21 cellular contexts compared by ENCODE assay signal in the genomic region with DNA sequence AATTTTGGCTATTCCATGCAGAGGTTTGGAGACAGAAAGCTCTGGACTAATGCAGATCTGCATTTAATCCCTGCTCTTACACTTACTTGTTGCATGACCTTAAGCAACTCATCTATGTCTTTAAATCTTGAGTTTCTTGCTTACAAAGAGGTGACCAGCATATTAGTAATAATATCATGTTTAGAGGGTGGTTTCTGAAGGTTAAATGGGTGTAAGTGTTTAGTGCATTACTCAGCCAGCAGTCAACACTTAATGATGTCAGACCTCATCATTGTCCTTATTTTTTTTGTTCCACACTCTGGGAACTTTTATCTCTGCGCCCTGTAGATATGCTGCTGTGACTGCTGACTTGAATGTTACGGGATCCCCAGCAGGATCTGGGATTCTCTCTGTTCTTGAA. TPM values are rescaled to one million over a fixed set of nuclear protein-coding genes. Genes with fewer than 3 reads are reported as not detected.
DNase-seq lines count a peak whose midpoint lies in the region; ATAC-seq, FAIRE-seq and TF ChIP-seq lines count a peak whose summit lies in the region.
"Had no signal": no experiment of that assay in that cellular context is flagged by ENCODE, and none has a peak within 500 bp of the region (broad histone marks: within the 10 kb centered on the region; RNA-seq: fewer than 3 reads in every experiment).

No MANE protein-coding gene starts in this region.

- BruUV-seq in K562 (replicated peaks; lab: Mats Ljungman, UMichigan), result no TSS peak

- ATAC-seq in K562 (no peak), HG03521 (IDR thresholded peaks at IDR 0.05; ENCODE audit: unreplicated experiment) (no peak)
- ATAC-seq: sciatic nerve had no signal

- peaks cover 0 to 8% of the 10 kb centered on the region in 2 experiments; a peak in 1 of 5 replicates for H3K27me3 ChIP-seq in K562 (ENCODE audit: control insufficient read depth in 2 of 2, insufficient read depth in 2 of 2, low read length in 2 of 2)
- no peaks in the 10 kb centered on the region for H3K27me3 ChIP-seq in small intestine (ENCODE audit: control insufficient read depth in 2 of 2, insufficient read depth in 2 of 2, low read length in 2 of 2)
- H3K27me3 ChIP-seq: breast epithelium, uterus had no signal

- no peak overlapping the region for H2AFZ ChIP-seq in K562 (ENCODE audit: low read depth, low read length)

- H3K9me3 ChIP-seq in K562 (replicated peaks; ENCODE audit: control insufficient read depth, insufficient read depth, low read depth, low read length) (no peaks in the 10 kb centered on the region), small intestine (ENCODE audit: control insufficient read depth, low read depth) (no peaks in the 10 kb centered on the region)
- H3K9me3 ChIP-seq: breast epithelium, HAP-1, uterus had no signal

- TF ChIP-seq POLR2A in K562 (conservative IDR thresholded peaks at IDR 0.05), result no peak

- FAIRE-seq in K562 (lab: Jason Lieb, UNC) (no peak), small intestine (lab: Jason Lieb, UNC) (no peak)

- no peak overlapping the region for H3K9ac ChIP-seq in K562 (ENCODE audit: insufficient read depth in 1 of 2, low read depth in 2 of 2, low read length in 2 of 2)

- DNase-seq in AG09309 (ENCODE audit: low read depth) (peak; percentile 17), HT1080 (ENCODE audit: low read depth) (peak; percentile 71), K562 (ENCODE audit: extremely low read depth in 1 of 4, low spot score in 3 of 4) (no peak), kidney glomerular epithelial cell (lab: John Stamatoyannopoulos, UW) (peak; percentile 69), germinal center (ENCODE audit: low spot score) (no peak), small intestine (no peak)
- no peak for DNase-seq in stimulated activated CD4-positive, alpha-beta T cell treated with anti-CD3 and anti-CD28 coated beads, Interleukin-1b, Interleukin-23, amount 100 ng/mL, for 48 hours
- DNase-seq: C1 segment of cervical spinal cord; effector memory CD4-positive, alpha-beta T cell; glutamatergic neuron; immature natural killer cell; Kasumi-1; NCI-H1694; NCI-H510A; stimulated activated naive CD4-positive, alpha-beta T cell; uterus had no signal

- POLR2A ChIA-PET in K562 (lab: Yijun Ruan, JAX), result no interaction called here

- H3K9me1 ChIP-seq in K562 (ENCODE audit: control insufficient read depth, insufficient read depth, low read length), result no peaks in the 10 kb centered on the region

- WGBS in K562 (ENCODE audit: insufficient coverage, low coverage, missing lambda C conversion rate), result 25% methylated on average over 2 of the region's 2 CpGs
- 70 to 88% (median 80%) methylated on average over 2 of the region's 2 CpGs for WGBS in small intestine, 3 donors

- peaks cover 0 to 8% of the 10 kb centered on the region in 2 experiments; a peak in 3 of 5 replicates for H3K4me1 ChIP-seq in K562 (replicated peaks in 1 of 2; ENCODE audit: control insufficient read depth in 2 of 2, insufficient read depth in 2 of 2, low read length in 2 of 2)
- H3K4me1 ChIP-seq in small intestine (ENCODE audit: control insufficient read depth in 2 of 2, insufficient read depth in 1 of 2, low read depth in 1 of 2, low read length in 1 of 2), result no peaks in the 10 kb centered on the region
- H3K4me1 ChIP-seq: breast epithelium, HAP-1, uterus had no signal

- in situ Hi-C loops in K562 (cut with MboI), result no loop called here

- TF ChIP-seq RAD21 in K562 (CRISPR knock-in tag; conservative IDR thresholded peaks at IDR 0.05 in 1 of 2, IDR thresholded peaks at IDR 0.05 in 1 of 2), result no peak

- H3K4me2 ChIP-seq in K562 (ENCODE audit: insufficient read depth, low read length), result no peak overlapping the region

- H3K79me2 ChIP-seq in K562 (ENCODE audit: control insufficient read depth, insufficient read depth, low read length), result no peaks in the 10 kb centered on the region

- intact Hi-C loops in K562 (cut with micrococcal nuclease), result no loop called here

- TF ChIP-seq CTCF in AG09309 (IDR thresholded peaks at IDR 0.05; ENCODE audit: control insufficient read depth, insufficient read depth, low read depth, low read length, missing control alignments) (no peak), K562 (IDR thresholded peaks at IDR 0.05 in 2 of 3, conservative IDR thresholded peaks at IDR 0.05 in 1 of 3; ENCODE audit: insufficient read depth in 2 of 3, low read depth in 1 of 3, low read length in 3 of 3) (no peak)

- no peak for TF ChIP-seq EP300 in K562 (IDR thresholded peaks at IDR 0.05; ENCODE audit: low read length)

- H3K27ac ChIP-seq in K562 (ENCODE audit: extremely low read depth, low read depth, low read length), result no peak overlapping the region
- H3K27ac ChIP-seq in small intestine (ENCODE audit: low read depth in 1 of 2, low read length in 1 of 2), result peak overlapping the region in 1 of 2 donors; percentile 38
- H3K27ac ChIP-seq: breast epithelium, uterus, VCaP had no signal

- no peaks in the 10 kb centered on the region for H4K20me1 ChIP-seq in K562 (replicated peaks; ENCODE audit: control insufficient read depth, insufficient read depth, low read length)

- no peaks in the 10 kb centered on the region for H3K36me3 ChIP-seq in K562 (ENCODE audit: control insufficient read depth, insufficient read depth, low read length)
- no peaks in the 10 kb centered on the region for H3K36me3 ChIP-seq in small intestine (ENCODE audit: control insufficient read depth in 2 of 2, insufficient read depth in 2 of 2, low read length in 2 of 2)
- H3K36me3 ChIP-seq: breast epithelium, HAP-1, uterus had no signal

- H3K4me3 ChIP-seq in AG09309 (ENCODE audit: control insufficient read depth, low read depth, low read length), result no peak overlapping the region
- no peak overlapping the region for H3K4me3 ChIP-seq in K562
- no peak overlapping the region for H3K4me3 ChIP-seq in small intestine (ENCODE audit: low read depth in 1 of 2, low read length in 2 of 2)
- H3K4me3 ChIP-seq: breast epithelium, HAP-1, uterus had no signal

- CTCF ChIA-PET in K562 (lab: Yijun Ruan, JAX; ENCODE audit: low intra/inter-chr PET ratio), result no interaction called here

TF ChIP-seq in K562, 482 proteins besides CTCF, POLR2A, EP300 and RAD21:
- TF ChIP-seq FOSL1 (tag; conservative IDR thresholded peaks at IDR 0.05), result peak; percentile 36; the same call in 1 of the 2 replicates
- TF ChIP-seq CHD2 (IDR thresholded peaks at IDR 0.05; ENCODE audit: low read depth, low read length), result no peak
- TF ChIP-seq TEAD2 (tag; IDR thresholded peaks at IDR 0.05), result no peak

RNA-seq across cellular contexts. Expression of a gene that starts 1.7 kb away (rescaled TPM):
- total RNA-seq in HT1080 (2014; rRNA removed; shearing (Covaris generic)), result not detected in 2 replicates
- polyA plus RNA-seq in HT1080 (2015; cell fraction: cytosol; rRNA removed), result not detected in 2 replicates
- polyA plus RNA-seq in HT1080 (2015; cell fraction: nucleus; rRNA removed), result not detected in 2 replicates
- 0.18 TPM in 1 of 2 replicates, not detected in the other for total RNA-seq in K562 (2011; cell fraction: chromatin; rRNA removed; ENCODE audit: low replicate concordance)
- total RNA-seq in K562 (2011; cell fraction: nucleolus; rRNA removed), result not detected in 2 replicates
- not detected in 2 replicates for total RNA-seq in K562 (2011; cell fraction: nucleoplasm; rRNA removed)
- total RNA-seq in K562 (2014; rRNA removed) (0.45 and 0.59 TPM in 2 replicates), K562 (2014; rRNA removed; fragmentation: Illumina TruSeq; extraction: Trizol) (0.73 and 1.0 TPM in 2 replicates), K562 (2015; rRNA removed; fragmentation: Illumina TruSeq; extraction: Trizol) (2.6 and 3.3 TPM in 2 replicates), K562 (2021) (0.44 and 1.0 TPM in 2 replicates)
- polyA plus RNA-seq in K562 (2011; rRNA removed) (0.05 and 0.06 TPM in 2 replicates), K562 (2014; fragmentation: Illumina TruSeq; extraction: Trizol) (0.72 and 1.2 TPM in 2 replicates), K562 (2014; fragmentation: Nextera tagmentation; extraction: Ambion mirVana) (under 1 TPM; 0.42 to 0.59 TPM), K562 (2014; rRNA removed) (0.66 and 0.81 TPM in 2 replicates), small intestine (10 to 100 TPM in 1 of 3 donors, 1 to 10 TPM in 2; 1.4 to 14.6 (median 3.4) TPM)
- 0.03 TPM in 1 of 2 replicates, not detected in the other for polyA plus RNA-seq in K562 (2011; cell fraction: cytosol; rRNA removed)
- 0.27 TPM in 1 of 2 replicates, not detected in the other for polyA plus RNA-seq in K562 (2011; cell fraction: nucleus; rRNA removed)
- 4.3 and 5.8 TPM in 2 replicates for polyA plus RNA-seq in K562 (2012)
- polyA minus RNA-seq in K562 (2011; rRNA and poly(A)+ RNA removed), result 0.18 TPM in 1 of 2 replicates, not detected in the other
- polyA minus RNA-seq in K562 (2011; cell fraction: cytosol; rRNA and poly(A)+ RNA removed), result not detected in 2 replicates
- 0.13 TPM in 1 of 2 replicates, not detected in the other for polyA minus RNA-seq in K562 (2011; cell fraction: nucleus; rRNA and poly(A)+ RNA removed)

RNA-seq across cellular contexts. Expression of a gene that starts 42.6 kb away (rescaled TPM):
- total RNA-seq in HT1080 (2014; rRNA removed; shearing (Covaris generic)), result 0.51 and 0.80 TPM in 2 replicates
- 0.75 and 1.0 TPM in 2 replicates for polyA plus RNA-seq in HT1080 (2015; cell fraction: cytosol; rRNA removed)
- polyA plus RNA-seq in HT1080 (2015; cell fraction: nucleus; rRNA removed), result 2.4 and 2.5 TPM in 2 replicates
- total RNA-seq in K562 (2011; cell fraction: chromatin; rRNA removed; ENCODE audit: low replicate concordance), result 1.0 and 3.2 TPM in 2 replicates
- 0.39 and 0.83 TPM in 2 replicates for total RNA-seq in K562 (2011; cell fraction: nucleolus; rRNA removed)
- total RNA-seq in K562 (2011; cell fraction: nucleoplasm; rRNA removed), result 0.73 and 1.4 TPM in 2 replicates
- total RNA-seq in K562 (2014; rRNA removed), result 1.6 and 3.3 TPM in 2 replicates
- total RNA-seq in K562 (2014; rRNA removed; fragmentation: Illumina TruSeq; extraction: Trizol), result 4.8 TPM in 2 replicates
- total RNA-seq in K562 (2015; rRNA removed; fragmentation: Illumina TruSeq; extraction: Trizol), result 8.8 and 10.0 TPM in 2 replicates
- total RNA-seq in K562 (2021), result 2.5 and 4.5 TPM in 2 replicates
- 1.1 and 1.9 TPM in 2 replicates for polyA plus RNA-seq in K562 (2011; rRNA removed)
- polyA plus RNA-seq in K562 (2011; cell fraction: cytosol; rRNA removed), result 0.16 and 0.60 TPM in 2 replicates
- polyA plus RNA-seq in K562 (2011; cell fraction: nucleus; rRNA removed), result 1.2 and 2.1 TPM in 2 replicates
- polyA plus RNA-seq in K562 (2012), result 3.5 and 8.5 TPM in 2 replicates
- polyA plus RNA-seq in K562 (2014; fragmentation: Illumina TruSeq; extraction: Trizol), result 2.8 and 3.5 TPM in 2 replicates
- polyA plus RNA-seq in K562 (2014; fragmentation: Nextera tagmentation; extraction: Ambion mirVana), result under 1 TPM; 0.55 to 0.81 TPM
- polyA plus RNA-seq in K562 (2014; rRNA removed), result 2.9 and 3.7 TPM in 2 replicates
- polyA minus RNA-seq in K562 (2011; rRNA and poly(A)+ RNA removed), result 1.5 TPM in 2 replicates
- polyA minus RNA-seq in K562 (2011; cell fraction: cytosol; rRNA and poly(A)+ RNA removed), result 0.19 TPM in 1 of 2 replicates, not detected in the other
- polyA minus RNA-seq in K562 (2011; cell fraction: nucleus; rRNA and poly(A)+ RNA removed), result 1.5 and 2.2 TPM in 2 replicates
- 1 to 10 TPM; 2.2 to 5.2 (median 3.8) TPM for polyA plus RNA-seq in small intestine

Comparison
In these comparisons a context has a peak if more than half of its experiments do, and no peak if none do; other contexts are left out.
1. DNase-seq: peak in AG09309 (single experiment), HT1080 (single experiment) and kidney glomerular epithelial cell (single experiment); none in K562 (0 of 4), germinal center (single experiment), small intestine (single experiment) and stimulated activated CD4-positive, alpha-beta T cell treated with anti-CD3 and anti-CD28 coated beads, Interleukin-1b, Interleukin-23, amount 100 ng/mL, for 48 hours (single experiment).